Comparison of ENCODE assay signal across 32 cellular contexts in genomic region chr22:20405291-20405930, GRCh38.
"Had no signal": no experiment of that assay in that cellular context is flagged by ENCODE, and none has a peak within 500 bp of the region (broad histone marks: within the 10 kb centered on the region; RNA-seq: fewer than 3 reads in every experiment).

No MANE protein-coding gene starts in this region.

- H3K9me3 ChIP-seq: esophagus muscularis mucosa, heart right ventricle, left lung, lower lobe of right lung, right atrium auricular region, stomach, thyroid gland had no signal

- H3K27me3 Mint-ChIP-seq: activated CD4-positive, alpha-beta memory T cell treated with anti-CD3 and anti-CD28 coated beads for 36 hours; activated CD4-positive, alpha-beta T cell treated with anti-CD3 and anti-CD28 coated beads, Interleukin-2, amount 10 ng/mL, durations not matched to agents 24 days and 14 days; activated naive CD4-positive, alpha-beta T cell treated with anti-CD3 and anti-CD28 coated beads, Interleukin-2, amount 10 ng/mL, durations not matched to agents 7 days and 5 days; activated naive CD8-positive, alpha-beta T cell treated with anti-CD3 and anti-CD28 coated beads, Interleukin-2, amount 10 ng/mL, durations not matched to agents 7 days and 5 days; dendritic cell treated with granulocyte-macrophage colony-stimulating factor and Interleukin-4, amounts not matched to agents 40 ng/mL and 50 ng/mL, for 4 days; stimulated activated naive B cell treated with anti-CD40 and anti-IgM and Interleukin-4, amounts not matched to agents 10 μg/mL and 1 μg/mL and 100 μg/mL, for 72 hours had no signal

- H3K4me3 ChIP-seq: esophagus muscularis mucosa, heart right ventricle, left lung, lower lobe of right lung, right atrium auricular region, smooth muscle cell, stomach, thyroid gland had no signal

- ATAC-seq: foreskin keratinocyte, left lung had no signal

- H3K27ac Mint-ChIP-seq: activated CD4-positive, alpha-beta memory T cell treated with anti-CD3 and anti-CD28 coated beads for 36 hours; activated CD4-positive, alpha-beta T cell treated with anti-CD3 and anti-CD28 coated beads, Interleukin-2, amount 10 ng/mL, durations not matched to agents 24 days and 14 days; activated naive CD4-positive, alpha-beta T cell treated with anti-CD3 and anti-CD28 coated beads, Interleukin-2, amount 10 ng/mL, durations not matched to agents 7 days and 5 days; activated naive CD8-positive, alpha-beta T cell treated with anti-CD3 and anti-CD28 coated beads, Interleukin-2, amount 10 ng/mL, durations not matched to agents 7 days and 5 days; activated T-helper 1 cell treated with anti-CD3 and anti-CD28 coated beads, Interleukin-12 subunit alpha, Interleukin-12 subunit beta, Interleukin-2, Interleukin-4 antibody, amounts not matched to agents 30 ng/mL and 10 ng/mL and 1 ng/mL, durations not matched to agents 14 hours and 24 hours and 36 hours; dendritic cell treated with granulocyte-macrophage colony-stimulating factor and Interleukin-4, amounts not matched to agents 40 ng/mL and 50 ng/mL, for 4 days; stimulated activated naive B cell treated with anti-CD40 and anti-IgM and Interleukin-4, amounts not matched to agents 10 μg/mL and 1 μg/mL and 100 μg/mL, for 72 hours had no signal

- H3K27me3 ChIP-seq: brain microvascular endothelial cell, esophagus muscularis mucosa, foreskin keratinocyte, heart right ventricle, left lung, right atrium auricular region, stomach, thyroid gland had no signal

- H3K27ac ChIP-seq: brain microvascular endothelial cell, esophagus muscularis mucosa, foreskin keratinocyte, heart right ventricle, left lung, lower lobe of right lung, parathyroid adenoma, right atrium auricular region, stomach, thyroid gland, VCaP had no signal

- H3K9me3 Mint-ChIP-seq: activated CD4-positive, alpha-beta memory T cell treated with anti-CD3 and anti-CD28 coated beads for 36 hours; activated CD4-positive, alpha-beta T cell treated with anti-CD3 and anti-CD28 coated beads, Interleukin-2, amount 10 ng/mL, durations not matched to agents 24 days and 14 days; activated naive CD4-positive, alpha-beta T cell treated with anti-CD3 and anti-CD28 coated beads, Interleukin-2, amount 10 ng/mL, durations not matched to agents 7 days and 5 days; activated naive CD8-positive, alpha-beta T cell treated with anti-CD3 and anti-CD28 coated beads, Interleukin-2, amount 10 ng/mL, durations not matched to agents 7 days and 5 days; activated T-helper 1 cell treated with anti-CD3 and anti-CD28 coated beads, Interleukin-12 subunit alpha, Interleukin-12 subunit beta, Interleukin-2, Interleukin-4 antibody, amounts not matched to agents 30 ng/mL and 10 ng/mL and 1 ng/mL, durations not matched to agents 14 hours and 24 hours and 36 hours; dendritic cell treated with granulocyte-macrophage colony-stimulating factor and Interleukin-4, amounts not matched to agents 40 ng/mL and 50 ng/mL, for 4 days; nephron progenitor cell; stimulated activated naive B cell treated with anti-CD40 and anti-IgM and Interleukin-4, amounts not matched to agents 10 μg/mL and 1 μg/mL and 100 μg/mL, for 72 hours had no signal

- H3K4me1 ChIP-seq: esophagus muscularis mucosa, foreskin keratinocyte, heart right ventricle, left lung, lower lobe of right lung, parathyroid adenoma, right atrium auricular region, stomach had no signal

- DNase-seq: activated CD4-positive, alpha-beta memory T cell treated with anti-CD3 and anti-CD28 coated beads for 36 hours; activated CD4-positive, CD25-positive, alpha-beta regulatory T cell treated with anti-CD3 and anti-CD28 coated beads, Interleukin-2, amount 50 U/mL, for 72 hours; activated CD8-positive, alpha-beta memory T cell treated with anti-CD3 and anti-CD28 coated beads, Interleukin-2, amount 50 U/mL, for 4 hours; activated gamma-delta T cell; activated naive CD4-positive, alpha-beta T cell treated with anti-CD3 and anti-CD28 coated beads, Interleukin-2, amount 10 ng/mL, durations not matched to agents 7 days and 5 days; activated naive CD8-positive, alpha-beta T cell treated with anti-CD3 and anti-CD28 coated beads, Interleukin-2, amount 10 ng/mL, durations not matched to agents 7 days and 5 days; activated T-cell treated with anti-CD3 and anti-CD28 coated beads, Interleukin-2, amount 50 U/mL, for 1 hour; amniotic stem cell; brain microvascular endothelial cell; caudate nucleus; effector CD4-positive, alpha-beta T cell; foreskin keratinocyte; heart right ventricle; kidney glomerular epithelial cell; left lung; mesenchymal stem cell; nephron progenitor cell; stimulated activated CD4-positive, alpha-beta T cell treated with anti-CD3 and anti-CD28 coated beads, Interleukin-15, amount 100 ng/mL, for 24 hours; stimulated activated naive B cell treated with anti-CD40 and anti-IgM and Interleukin-4, amounts not matched to agents 10 μg/mL and 1 μg/mL and 100 μg/mL, for 72 hours; stomach; T-helper 1 cell; T-helper 9 cell; thyroid gland had no signal

- H3K4me3 Mint-ChIP-seq: activated CD4-positive, alpha-beta memory T cell treated with anti-CD3 and anti-CD28 coated beads for 36 hours; activated CD4-positive, alpha-beta T cell treated with anti-CD3 and anti-CD28 coated beads, Interleukin-2, amount 10 ng/mL, durations not matched to agents 24 days and 14 days; activated naive CD4-positive, alpha-beta T cell treated with anti-CD3 and anti-CD28 coated beads, Interleukin-2, amount 10 ng/mL, durations not matched to agents 7 days and 5 days; activated naive CD8-positive, alpha-beta T cell treated with anti-CD3 and anti-CD28 coated beads, Interleukin-2, amount 10 ng/mL, durations not matched to agents 7 days and 5 days; activated T-helper 1 cell treated with anti-CD3 and anti-CD28 coated beads, Interleukin-12 subunit alpha, Interleukin-12 subunit beta, Interleukin-2, Interleukin-4 antibody, amounts not matched to agents 30 ng/mL and 10 ng/mL and 1 ng/mL, durations not matched to agents 14 hours and 24 hours and 36 hours; dendritic cell treated with granulocyte-macrophage colony-stimulating factor and Interleukin-4, amounts not matched to agents 40 ng/mL and 50 ng/mL, for 4 days; nephron progenitor cell; stimulated activated naive B cell treated with anti-CD40 and anti-IgM and Interleukin-4, amounts not matched to agents 10 μg/mL and 1 μg/mL and 100 μg/mL, for 72 hours had no signal
